In genomic region chr3:90182291-90182976, GRCh38 we compare ENCODE assay signal across 8 cellular contexts.
DNase-seq lines count a peak whose midpoint lies in the region; ATAC-seq and TF ChIP-seq lines count a peak whose summit lies in the region.
"Not testable (repeated sequence)": the region's sequence is repeated elsewhere in the genome, so short reads cannot be mapped to it uniquely, and the experiment has no call there.

No MANE protein-coding gene starts in this region.

- TF ChIP-seq POLR2A in esophagus squamous epithelium (IDR thresholded peaks at IDR 0.05); stomach (IDR thresholded peaks at IDR 0.05): not testable (repeated sequence)

- TF ChIP-seq EP300 in stomach (IDR thresholded peaks at IDR 0.05): not testable (repeated sequence)

- not testable (repeated sequence) for H3K9me3 ChIP-seq in esophagus squamous epithelium; liver (ENCODE audit: control insufficient read depth in 4 of 4, low read length in 3 of 4); stomach

- TF ChIP-seq CTCF in VCaP (conservative IDR thresholded peaks at IDR 0.05): peak; percentile 56
- TF ChIP-seq CTCF in esophagus squamous epithelium (IDR thresholded peaks at IDR 0.05): peak in 4 of 6 experiments; percentile 23 to 37 (median 30)
- TF ChIP-seq CTCF in liver (IDR thresholded peaks at IDR 0.05; ENCODE audit: low read depth, low read length, missing input control): peak; percentile 33
- TF ChIP-seq CTCF in stomach (IDR thresholded peaks at IDR 0.05): peak in 4 of 7 experiments; percentile 12 to 43 (median 24)

- intact Hi-C loops in esophagus squamous epithelium (cut with DNase I); stomach (cut with DNase I; ENCODE audit: low total_unique reads): not testable (repeated sequence)

- H3K36me3 ChIP-seq in esophagus squamous epithelium; liver (ENCODE audit: control insufficient read depth in 4 of 4, insufficient read depth in 3 of 4, low read depth in 1 of 4, low read length in 3 of 4); stomach: not testable (repeated sequence)

- H3K27ac ChIP-seq in VCaP; esophagus squamous epithelium; liver (ENCODE audit: low read depth in 1 of 2, low read length in 2 of 2); stomach: not testable (repeated sequence)

- H3K9ac ChIP-seq in liver (ENCODE audit: low read depth in 1 of 2, low read length in 2 of 2): not testable (repeated sequence)

- not testable (repeated sequence) for H3K27me3 ChIP-seq in esophagus squamous epithelium; liver (ENCODE audit: control insufficient read depth in 4 of 4, insufficient read depth in 4 of 4, low read length in 3 of 4); stomach

- DNase-seq in DMS153 (lab: John Stamatoyannopoulos, UW) (peak; percentile 0), NCI-H446 treated with DMSO at 0.1 percent for 48 hours (lab: John Stamatoyannopoulos, UW) (peak; percentile 6), stomach (peak; percentile 34)
- DNase-seq in esophagus squamous epithelium (lab: John Stamatoyannopoulos, UW): not testable (repeated sequence)

- not testable (repeated sequence) for H3K4me1 ChIP-seq in esophagus squamous epithelium; liver (ENCODE audit: control insufficient read depth in 4 of 4, insufficient read depth in 4 of 4, low read length in 3 of 4); stomach

- peak overlapping the region in 2 of 4 donors; percentile 15 to 53 for H3K4me3 ChIP-seq in esophagus squamous epithelium
- H3K4me3 ChIP-seq in liver (ENCODE audit: low read depth in 1 of 3, low read length in 3 of 3): not testable (repeated sequence)
- H3K4me3 ChIP-seq in stomach: peak overlapping the region in 3 of 4 donors; percentile 16 to 31 (median 23)

- WGBS in esophagus squamous epithelium, 2 donors: 29 to 39% methylated on average over 19 of the region's 19 CpGs
- WGBS in liver: 32% methylated on average over 19 of the region's 19 CpGs
- WGBS in stomach, 5 donors: 25 to 28% (median 27%) methylated on average over 19 of the region's 19 CpGs

- peak; percentile 67 to 72 for TF ChIP-seq RAD21 in liver (IDR thresholded peaks at IDR 0.05)

- ATAC-seq in GM21390 (IDR thresholded peaks at IDR 0.05; ENCODE audit: unreplicated experiment) (peak; percentile 88), HG03342 (IDR thresholded peaks at IDR 0.05; ENCODE audit: unreplicated experiment) (peak; percentile 95)
